15 cellular contexts compared by ENCODE assay signal in the genomic region with DNA sequence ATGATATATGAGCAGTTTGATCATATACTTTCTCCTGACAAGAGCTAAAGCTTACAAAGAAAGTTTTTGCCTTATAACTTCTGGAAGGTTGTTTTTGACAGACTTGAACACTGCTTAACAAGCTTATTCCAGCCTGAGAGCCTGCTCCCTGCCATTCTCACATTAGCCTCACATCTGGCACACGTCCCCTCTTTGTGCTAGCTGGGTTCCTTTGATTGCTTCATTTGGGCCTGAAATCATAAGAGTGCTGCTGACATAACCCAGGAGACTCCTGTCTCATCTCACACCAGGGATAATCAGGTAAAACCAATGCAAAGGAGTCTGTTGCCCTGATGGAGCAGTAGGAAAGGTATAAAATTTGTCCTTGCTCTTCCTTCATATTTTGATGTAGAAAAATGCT.
"Had no signal": no experiment of that assay in that cellular context is flagged by ENCODE, and none has a peak within 500 bp of the region (broad histone marks: within the 10 kb centered on the region; RNA-seq: fewer than 3 reads in every experiment).

No MANE protein-coding gene starts in this region.

- H3K27ac ChIP-seq: breast epithelium, coronary artery, tibial artery, WERI-Rb-1 had no signal

- H3K36me3 ChIP-seq: breast epithelium, tibial artery, WERI-Rb-1 had no signal

- H3K4me3 ChIP-seq: breast epithelium, coronary artery, tibial artery had no signal

- H3K9me3 ChIP-seq: breast epithelium, tibial artery had no signal

- H3K27me3 ChIP-seq: breast epithelium, tibial artery had no signal

- DNase-seq: activated CD4-positive, alpha-beta T cell treated with anti-CD3 and anti-CD28 coated beads, Interleukin-2, amount 50 U/mL, for 4 hours; activated effector memory CD4-positive, alpha-beta T cell treated with anti-CD3 and anti-CD28 coated beads, Interleukin-2, amount 50 U/mL, for 16 hours; activated T-cell treated with anti-CD3 and anti-CD28 coated beads, Interleukin-2, amount 50 U/mL, for 72 hours; erythroblast; hypothalamus; islet precursor cell; naive thymus-derived CD4-positive, alpha-beta T cell; stimulated activated naive CD4-positive, alpha-beta T cell treated with Interleukin-2 at 50 U/mL for 16 hours; substantia nigra; T-helper 2 cell; tibial artery; WERI-Rb-1 had no signal

- H3K4me1 ChIP-seq: breast epithelium, tibial artery had no signal

- ATAC-seq: activated T-cell treated with anti-CD3 and anti-CD28 coated beads, Interleukin-2, amount 50 U/mL, for 72 hours; left lobe of liver; naive thymus-derived CD4-positive, alpha-beta T cell had no signal
